Comparison of ENCODE assay signal across 2 cellular contexts in the genomic region with DNA sequence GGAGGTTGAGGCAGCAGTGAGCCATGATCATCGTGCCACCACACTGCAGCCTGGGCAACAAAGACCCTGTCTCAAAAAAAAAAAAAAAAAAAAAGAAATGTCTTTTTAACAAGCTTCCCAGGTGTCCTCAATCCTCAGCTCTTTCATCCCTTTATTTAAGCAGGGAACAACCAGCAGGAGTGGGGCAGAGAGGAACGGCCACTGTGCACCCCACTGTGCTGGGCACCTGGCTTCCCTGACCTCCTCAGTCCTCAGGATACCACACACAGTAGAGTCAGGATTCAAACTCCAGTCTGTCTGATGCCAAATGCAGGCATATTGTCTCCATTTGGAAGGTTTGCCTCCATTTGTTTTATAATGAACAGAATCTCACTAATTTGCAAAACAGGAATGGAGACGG.
A peak's percentile ranks its signal among the peaks of the same experiment; 100 is the strongest.
TF ChIP-seq lines count a peak whose summit lies in the region.

No MANE protein-coding gene starts in this region.

TF ChIP-seq in HCT116, 20 proteins besides CTCF, POLR2A, EP300 and RAD21:
- TF ChIP-seq EZH2phosphoT487 (IDR thresholded peaks at IDR 0.05; ENCODE audit: borderline replicate concordance) (no peak), YY1 (IDR thresholded peaks at IDR 0.05; ENCODE audit: extremely low read depth, insufficient replicate concordance, low read depth, low read length) (no peak), CBX3 (IDR thresholded peaks at IDR 0.05; ENCODE audit: low read depth) (no peak), FOSL1 (IDR thresholded peaks at IDR 0.05; ENCODE audit: low read depth) (no peak), SRF (IDR thresholded peaks at IDR 0.05; ENCODE audit: low read depth) (no peak), JUND (IDR thresholded peaks at IDR 0.05) (no peak)
- TF ChIP-seq, protein P1, sequence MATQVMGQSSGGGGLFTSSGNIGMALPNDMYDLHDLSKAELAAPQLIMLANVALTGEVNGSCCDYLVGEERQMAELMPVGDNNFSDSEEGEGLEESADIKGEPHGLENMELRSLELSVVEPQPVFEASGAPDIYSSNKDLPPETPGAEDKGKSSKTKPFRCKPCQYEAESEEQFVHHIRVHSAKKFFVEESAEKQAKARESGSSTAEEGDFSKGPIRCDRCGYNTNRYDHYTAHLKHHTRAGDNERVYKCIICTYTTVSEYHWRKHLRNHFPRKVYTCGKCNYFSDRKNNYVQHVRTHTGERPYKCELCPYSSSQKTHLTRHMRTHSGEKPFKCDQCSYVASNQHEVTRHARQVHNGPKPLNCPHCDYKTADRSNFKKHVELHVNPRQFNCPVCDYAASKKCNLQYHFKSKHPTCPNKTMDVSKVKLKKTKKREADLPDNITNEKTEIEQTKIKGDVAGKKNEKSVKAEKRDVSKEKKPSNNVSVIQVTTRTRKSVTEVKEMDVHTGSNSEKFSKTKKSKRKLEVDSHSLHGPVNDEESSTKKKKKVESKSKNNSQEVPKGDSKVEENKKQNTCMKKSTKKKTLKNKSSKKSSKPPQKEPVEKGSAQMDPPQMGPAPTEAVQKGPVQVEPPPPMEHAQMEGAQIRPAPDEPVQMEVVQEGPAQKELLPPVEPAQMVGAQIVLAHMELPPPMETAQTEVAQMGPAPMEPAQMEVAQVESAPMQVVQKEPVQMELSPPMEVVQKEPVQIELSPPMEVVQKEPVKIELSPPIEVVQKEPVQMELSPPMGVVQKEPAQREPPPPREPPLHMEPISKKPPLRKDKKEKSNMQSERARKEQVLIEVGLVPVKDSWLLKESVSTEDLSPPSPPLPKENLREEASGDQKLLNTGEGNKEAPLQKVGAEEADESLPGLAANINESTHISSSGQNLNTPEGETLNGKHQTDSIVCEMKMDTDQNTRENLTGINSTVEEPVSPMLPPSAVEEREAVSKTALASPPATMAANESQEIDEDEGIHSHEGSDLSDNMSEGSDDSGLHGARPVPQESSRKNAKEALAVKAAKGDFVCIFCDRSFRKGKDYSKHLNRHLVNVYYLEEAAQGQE (IDR thresholded peaks at IDR 0.05; ENCODE audit: low read depth): no peak
- TF ChIP-seq, protein P2, sequence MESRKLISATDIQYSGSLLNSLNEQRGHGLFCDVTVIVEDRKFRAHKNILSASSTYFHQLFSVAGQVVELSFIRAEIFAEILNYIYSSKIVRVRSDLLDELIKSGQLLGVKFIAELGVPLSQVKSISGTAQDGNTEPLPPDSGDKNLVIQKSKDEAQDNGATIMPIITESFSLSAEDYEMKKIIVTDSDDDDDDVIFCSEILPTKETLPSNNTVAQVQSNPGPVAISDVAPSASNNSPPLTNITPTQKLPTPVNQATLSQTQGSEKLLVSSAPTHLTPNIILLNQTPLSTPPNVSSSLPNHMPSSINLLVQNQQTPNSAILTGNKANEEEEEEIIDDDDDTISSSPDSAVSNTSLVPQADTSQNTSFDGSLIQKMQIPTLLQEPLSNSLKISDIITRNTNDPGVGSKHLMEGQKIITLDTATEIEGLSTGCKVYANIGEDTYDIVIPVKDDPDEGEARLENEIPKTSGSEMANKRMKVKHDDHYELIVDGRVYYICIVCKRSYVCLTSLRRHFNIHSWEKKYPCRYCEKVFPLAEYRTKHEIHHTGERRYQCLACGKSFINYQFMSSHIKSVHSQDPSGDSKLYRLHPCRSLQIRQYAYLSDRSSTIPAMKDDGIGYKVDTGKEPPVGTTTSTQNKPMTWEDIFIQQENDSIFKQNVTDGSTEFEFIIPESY (IDR thresholded peaks at IDR 0.05; ENCODE audit: extremely low read depth, insufficient replicate concordance, low read length): no peak
TF ChIP-seq in HCT116: peak in this region for 0.

TF ChIP-seq in WTC11, 78 proteins besides CTCF, POLR2A, EP300 and RAD21:
- TF ChIP-seq ZNF423 (CRISPR knock-in tag; IDR thresholded peaks at IDR 0.05): peak; percentile 70
- TF ChIP-seq, protein P3, sequence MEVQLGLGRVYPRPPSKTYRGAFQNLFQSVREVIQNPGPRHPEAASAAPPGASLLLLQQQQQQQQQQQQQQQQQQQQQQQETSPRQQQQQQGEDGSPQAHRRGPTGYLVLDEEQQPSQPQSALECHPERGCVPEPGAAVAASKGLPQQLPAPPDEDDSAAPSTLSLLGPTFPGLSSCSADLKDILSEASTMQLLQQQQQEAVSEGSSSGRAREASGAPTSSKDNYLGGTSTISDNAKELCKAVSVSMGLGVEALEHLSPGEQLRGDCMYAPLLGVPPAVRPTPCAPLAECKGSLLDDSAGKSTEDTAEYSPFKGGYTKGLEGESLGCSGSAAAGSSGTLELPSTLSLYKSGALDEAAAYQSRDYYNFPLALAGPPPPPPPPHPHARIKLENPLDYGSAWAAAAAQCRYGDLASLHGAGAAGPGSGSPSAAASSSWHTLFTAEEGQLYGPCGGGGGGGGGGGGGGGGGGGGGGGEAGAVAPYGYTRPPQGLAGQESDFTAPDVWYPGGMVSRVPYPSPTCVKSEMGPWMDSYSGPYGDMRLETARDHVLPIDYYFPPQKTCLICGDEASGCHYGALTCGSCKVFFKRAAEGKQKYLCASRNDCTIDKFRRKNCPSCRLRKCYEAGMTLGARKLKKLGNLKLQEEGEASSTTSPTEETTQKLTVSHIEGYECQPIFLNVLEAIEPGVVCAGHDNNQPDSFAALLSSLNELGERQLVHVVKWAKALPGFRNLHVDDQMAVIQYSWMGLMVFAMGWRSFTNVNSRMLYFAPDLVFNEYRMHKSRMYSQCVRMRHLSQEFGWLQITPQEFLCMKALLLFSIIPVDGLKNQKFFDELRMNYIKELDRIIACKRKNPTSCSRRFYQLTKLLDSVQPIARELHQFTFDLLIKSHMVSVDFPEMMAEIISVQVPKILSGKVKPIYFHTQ (CRISPR knock-in tag; IDR thresholded peaks at IDR 0.05): no peak
